Comparison of ENCODE assay signal across 8 cellular contexts in the genomic region with DNA sequence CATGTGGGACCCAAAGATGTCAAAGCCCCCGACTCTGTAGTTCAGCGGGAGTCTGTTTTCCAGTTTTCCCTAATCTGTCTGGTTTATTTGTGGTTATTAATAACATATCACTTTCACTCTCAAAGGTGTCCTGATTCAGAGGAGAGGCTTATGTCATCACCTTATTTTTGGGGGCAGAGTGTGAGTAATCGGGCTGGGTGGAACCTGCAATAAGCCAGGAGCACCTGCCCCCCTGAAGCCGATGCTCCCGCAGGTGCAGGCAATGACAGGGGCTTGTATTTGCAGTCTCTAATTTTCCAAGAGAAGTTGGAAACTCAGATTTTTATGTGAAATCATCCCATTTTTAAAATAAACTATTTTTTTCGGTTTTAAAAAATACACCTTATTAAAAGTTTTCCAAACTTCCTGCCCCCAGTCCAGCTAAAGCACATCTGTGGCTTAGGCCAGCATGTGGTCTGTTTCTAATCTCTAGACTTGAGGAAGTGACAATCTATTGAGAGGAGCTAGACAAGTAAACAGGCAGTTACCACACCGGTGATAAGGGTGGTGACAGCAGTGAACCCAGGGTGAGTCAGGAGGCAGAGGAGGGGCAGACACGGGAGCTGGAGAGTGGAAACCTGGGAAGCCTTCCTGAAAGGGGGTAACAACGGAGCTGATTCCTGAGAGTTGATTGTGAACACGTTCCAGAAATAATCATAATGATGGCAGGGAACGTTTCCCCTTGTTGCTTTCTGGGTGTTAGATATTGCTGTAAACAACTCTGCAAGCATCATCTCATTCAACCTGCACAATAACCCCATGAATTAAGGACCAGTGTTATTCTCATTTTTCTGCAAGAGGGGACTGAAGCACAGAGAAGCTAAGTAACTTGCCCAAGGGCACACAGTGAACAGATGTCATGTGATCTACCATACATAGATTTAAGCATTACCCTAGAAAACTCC. TPM values are rescaled to one million over a fixed set of nuclear protein-coding genes. Genes with fewer than 3 reads are reported as not detected.
DNase-seq lines count a peak whose midpoint lies in the region; ATAC-seq, FAIRE-seq and TF ChIP-seq lines count a peak whose summit lies in the region.

No MANE protein-coding gene starts in this region.

- H3K9me3 Mint-ChIP-seq in activated naive CD4-positive, alpha-beta T cell treated with anti-CD3 and anti-CD28 coated beads, Interleukin-2, amount 50 U/mL, for 24 hours = no peaks in the 10 kb centered on the region

- no peak overlapping the region for H3K4me3 Mint-ChIP-seq in activated naive CD4-positive, alpha-beta T cell treated with anti-CD3 and anti-CD28 coated beads, Interleukin-2, amount 50 U/mL, for 24 hours

- peak; percentile 75 for ATAC-seq in GM18858 (IDR thresholded peaks at IDR 0.05; ENCODE audit: unreplicated experiment)
- ATAC-seq in HG02642 (IDR thresholded peaks at IDR 0.05; ENCODE audit: poor library complexity, unreplicated experiment) = peak; percentile 49
- peak; percentile 90 for ATAC-seq in HepG2

- TF ChIP-seq EP300 in HepG2 (IDR thresholded peaks at IDR 0.05; ENCODE audit: low read depth in 2 of 2, low read length in 2 of 2) = peak in 1 of 2 experiments; percentile 79; a peak in 2 of 4 replicates
- TF ChIP-seq EP300 in HepG2 (CRISPR knock-in tag; IDR thresholded peaks at IDR 0.05; ENCODE audit: borderline replicate concordance) = peak; percentile 76

- H3K27ac ChIP-seq in HepG2 (ENCODE audit: extremely low read length, insufficient read depth, low read length) = no peak overlapping the region

- BruUV-seq in HepG2 (replicated peaks; lab: Mats Ljungman, UMichigan) = no TSS peak

- H2AFZ ChIP-seq in HepG2 (ENCODE audit: low read length) = no peak overlapping the region

- no peaks in the 10 kb centered on the region for H4K20me1 ChIP-seq in HepG2 (ENCODE audit: insufficient read depth, low read length)

- no peaks in the 10 kb centered on the region for H3K36me3 ChIP-seq in HepG2 (replicated peaks in 1 of 2; ENCODE audit: control insufficient read depth in 1 of 2, insufficient read depth in 2 of 2, low read length in 2 of 2)

- no peak overlapping the region for H3K9ac ChIP-seq in HepG2 (ENCODE audit: insufficient read depth, low read depth, low read length)

- POLR2A ChIA-PET in HepG2 (lab: Yijun Ruan, JAX) = interaction anchor here (0.7 to 1.2 kb wide), 4 partner anchors 22 to 38 kb away, joined by 3 to 6 read pairs (median 4); a partner anchor contains a TSS

- peak overlapping the region; percentile 49 for H3K4me2 ChIP-seq in HepG2 (ENCODE audit: low read depth, low read length)

- peaks cover 75% of the 10 kb centered on the region for H3K4me1 ChIP-seq in HepG2 (ENCODE audit: insufficient read depth, low read length)

- peak overlapping the region; percentile 65 for H3K27ac Mint-ChIP-seq in activated naive CD4-positive, alpha-beta T cell treated with anti-CD3 and anti-CD28 coated beads, Interleukin-2, amount 50 U/mL, for 24 hours

- no peak for TF ChIP-seq RAD21 in HepG2 (CRISPR knock-in tag; IDR thresholded peaks at IDR 0.05)

- H3K4me3 ChIP-seq in HepG2 (replicated peaks in 1 of 3; ENCODE audit: insufficient read depth in 1 of 3, low read depth in 2 of 3, low read length in 3 of 3) = no peak overlapping the region

- H3K79me2 ChIP-seq in HepG2 (ENCODE audit: insufficient read depth, low read length) = no peaks in the 10 kb centered on the region

- CTCF ChIA-PET in HepG2 (lab: Yijun Ruan, JAX; ENCODE audit: low intra/inter-chr PET ratio, low total read pairs) = no interaction called here

- no peak for TF ChIP-seq POLR2A in HepG2 (IDR thresholded peaks at IDR 0.05; ENCODE audit: insufficient read depth in 1 of 2, low read depth in 2 of 2, low read length in 2 of 2)

- H3K27me3 ChIP-seq in HepG2 (ENCODE audit: control insufficient read depth in 1 of 2, insufficient read depth in 2 of 2, low read length in 2 of 2) = peaks cover 0 to 10% of the 10 kb centered on the region in 2 experiments; a peak in 2 of 5 replicates

- in situ Hi-C loops in HepG2 (cut with HindIII; ENCODE audit: extremely low pct_ligation_motif_present, low pct_unique_long_range_greater_than_20kb) = no loop called here

- intact Hi-C loops in HepG2 (cut with micrococcal nuclease; ENCODE audit: unreplicated experiment) = no loop called here

- peak; percentile 77 for FAIRE-seq in HepG2 (lab: Jason Lieb, UNC)

- WGBS in HepG2 (ENCODE audit: low lambda C conversion rate) = 14% methylated on average over 11 of the region's 11 CpGs

- DNase-seq in NCI-H510A (lab: John Stamatoyannopoulos, UW) = peak; percentile 22
- peak; percentile 86 for DNase-seq in HepG2 (ENCODE audit: low spot score)
- DNase-seq in middle frontal gyrus (ENCODE audit: extremely low spot score, low spot score) = no peak
- DNase-seq in NCI-H2107 (lab: John Stamatoyannopoulos, UW) = no peak
- DNase-seq in NCI-H748 treated with DMSO at 0.1 percent for 48 hours (lab: John Stamatoyannopoulos, UW) = no peak

- no peaks in the 10 kb centered on the region for H3K9me3 ChIP-seq in HepG2 (ENCODE audit: low read length)

- H3K36me3 Mint-ChIP-seq in activated naive CD4-positive, alpha-beta T cell treated with anti-CD3 and anti-CD28 coated beads, Interleukin-2, amount 50 U/mL, for 24 hours = peaks cover 1% of the 10 kb centered on the region

- TF ChIP-seq CTCF in HepG2 (CRISPR knock-in tag; IDR thresholded peaks at IDR 0.05) = no peak

- H3K4me1 Mint-ChIP-seq in activated naive CD4-positive, alpha-beta T cell treated with anti-CD3 and anti-CD28 coated beads, Interleukin-2, amount 50 U/mL, for 24 hours = peaks cover 67% of the 10 kb centered on the region

- H3K27me3 Mint-ChIP-seq in activated naive CD4-positive, alpha-beta T cell treated with anti-CD3 and anti-CD28 coated beads, Interleukin-2, amount 50 U/mL, for 24 hours = peaks cover 1% of the 10 kb centered on the region

TF ChIP-seq in HepG2, 621 proteins besides CTCF, POLR2A, EP300 and RAD21 (continues in another document):
- TF ChIP-seq SOX6 (IDR thresholded peaks at IDR 0.05) (no peak), SOX6 (CRISPR knock-in tag; IDR thresholded peaks at IDR 0.05) (peak; percentile 65; the same call in 1 of the 2 replicates), KAT8 (CRISPR knock-in tag; IDR thresholded peaks at IDR 0.05) (peak; percentile 52; the same call in 1 of the 2 replicates), NR3C1 (CRISPR knock-in tag; IDR thresholded peaks at IDR 0.05) (no peak), ZNF331 (CRISPR knock-in tag; IDR thresholded peaks at IDR 0.05) (peak; percentile 40; the same call in 1 of the 2 replicates), ZNF292 (CRISPR knock-in tag; IDR thresholded peaks at IDR 0.05; ENCODE audit: borderline replicate concordance, low read depth) (peak; percentile 74; the same call in 1 of the 2 replicates), ZNF570 (CRISPR knock-in tag; IDR thresholded peaks at IDR 0.05; ENCODE audit: borderline replicate concordance) (no peak), KLF11 (CRISPR knock-in tag; IDR thresholded peaks at IDR 0.05) (0 out of 2 replicates have a peak, but pooled peaks have one; percentile 56), ZFP36 (IDR thresholded peaks at IDR 0.05; ENCODE audit: borderline replicate concordance, low read depth, low read length, partially characterized antibody) (peak; percentile 42), GATA4 (IDR thresholded peaks at IDR 0.05; ENCODE audit: borderline replicate concordance, low read depth) (peak; percentile 89; the same call in 1 of the 2 replicates), ZNF607 (CRISPR knock-in tag; IDR thresholded peaks at IDR 0.05; ENCODE audit: borderline replicate concordance) (no peak)
- TF ChIP-seq, protein P1, sequence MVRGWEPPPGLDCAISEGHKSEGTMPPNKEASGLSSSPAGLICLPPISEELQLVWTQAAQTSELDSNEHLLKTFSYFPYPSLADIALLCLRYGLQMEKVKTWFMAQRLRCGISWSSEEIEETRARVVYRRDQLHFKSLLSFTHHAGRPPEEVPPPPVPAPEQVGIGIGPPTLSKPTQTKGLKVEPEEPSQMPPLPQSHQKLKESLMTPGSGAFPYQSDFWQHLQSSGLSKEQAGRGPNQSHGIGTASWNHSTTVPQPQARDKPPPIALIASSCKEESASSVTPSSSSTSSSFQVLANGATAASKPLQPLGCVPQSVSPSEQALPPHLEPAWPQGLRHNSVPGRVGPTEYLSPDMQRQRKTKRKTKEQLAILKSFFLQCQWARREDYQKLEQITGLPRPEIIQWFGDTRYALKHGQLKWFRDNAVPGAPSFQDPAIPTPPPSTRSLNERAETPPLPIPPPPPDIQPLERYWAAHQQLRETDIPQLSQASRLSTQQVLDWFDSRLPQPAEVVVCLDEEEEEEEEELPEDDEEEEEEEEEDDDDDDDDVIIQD (CRISPR knock-in tag; IDR thresholded peaks at IDR 0.05; ENCODE audit: low read depth) = peak; percentile 66; the same call in 1 of the 2 replicates
- TF ChIP-seq, protein P2, sequence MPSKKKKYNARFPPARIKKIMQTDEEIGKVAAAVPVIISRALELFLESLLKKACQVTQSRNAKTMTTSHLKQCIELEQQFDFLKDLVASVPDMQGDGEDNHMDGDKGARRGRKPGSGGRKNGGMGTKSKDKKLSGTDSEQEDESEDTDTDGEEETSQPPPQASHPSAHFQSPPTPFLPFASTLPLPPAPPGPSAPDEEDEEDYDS (CRISPR knock-in tag; IDR thresholded peaks at IDR 0.05) = peak; percentile 65; the same call in 1 of the 2 replicates

RNA-seq across cellular contexts. Expression of a gene that starts 37.3 kb away (rescaled TPM):
- total RNA-seq in HepG2 (2016; rRNA removed; fragmentation: Illumina TruSeq; extraction: Trizol) = 1.8 and 2.6 TPM in 2 replicates
- 0.44 and 0.61 TPM in 2 replicates for total RNA-seq in HepG2 (2016; cell fraction: cytosol; rRNA removed; fragmentation: Illumina TruSeq; extraction: Trizol; ENCODE audit: low read depth)
- 2.3 and 2.7 TPM in 2 replicates for total RNA-seq in HepG2 (2016; cell fraction: insoluble cytoplasmic fraction; rRNA removed; fragmentation: Illumina TruSeq; extraction: Trizol)
- total RNA-seq in HepG2 (2016; cell fraction: membrane; rRNA removed; fragmentation: Illumina TruSeq; extraction: Trizol) = 1.5 TPM in 2 replicates
- 3.0 and 4.3 TPM in 2 replicates for total RNA-seq in HepG2 (2016; cell fraction: nucleus; rRNA removed; fragmentation: Illumina TruSeq; extraction: Trizol)
- polyA plus RNA-seq in HepG2 (2011; rRNA removed) = 51.0 and 60.0 TPM in 2 replicates
- polyA plus RNA-seq in HepG2 (2011; cell fraction: cytosol; rRNA removed) = 29.3 and 36.0 TPM in 2 replicates
- polyA plus RNA-seq in HepG2 (2011; cell fraction: nucleus; rRNA removed) = 35.5 and 51.8 TPM in 2 replicates
- 145 and 159 TPM in 2 replicates for polyA plus RNA-seq in HepG2 (2012)
- 0.21 and 0.42 TPM in 2 replicates for polyA plus RNA-seq in HepG2 (2016; cell fraction: cytosol; fragmentation: Illumina TruSeq; extraction: Trizol; ENCODE audit: low read depth)
- polyA plus RNA-seq in HepG2 (2016; cell fraction: insoluble cytoplasmic fraction; fragmentation: Illumina TruSeq; extraction: Trizol; ENCODE audit: low read depth) = 3.5 and 4.1 TPM in 2 replicates
- 0.93 and 1.1 TPM in 2 replicates for polyA plus RNA-seq in HepG2 (2016; cell fraction: membrane; fragmentation: Illumina TruSeq; extraction: Trizol; ENCODE audit: low read depth)
- polyA plus RNA-seq in HepG2 (2016; cell fraction: nucleus; fragmentation: Illumina TruSeq; extraction: Trizol; ENCODE audit: insufficient read depth, low read depth) = 5.9 and 7.0 TPM in 2 replicates
- polyA minus RNA-seq in HepG2 (2011; rRNA and poly(A)+ RNA removed; ENCODE audit: low replicate concordance) = 17.6 and 68.5 TPM in 2 replicates
- 59.1 and 63.2 TPM in 2 replicates for polyA minus RNA-seq in HepG2 (2011; cell fraction: cytosol; rRNA and poly(A)+ RNA removed)
- polyA minus RNA-seq in HepG2 (2011; cell fraction: nucleus; rRNA and poly(A)+ RNA removed) = 23.0 and 31.6 TPM in 2 replicates

Comparison
In these comparisons a context has a peak if more than half of its experiments do, and no peak if none do; other contexts are left out.
1. DNase-seq: peak in NCI-H510A (single experiment) and HepG2 (single experiment); none in middle frontal gyrus (single experiment), NCI-H2107 (single experiment) and NCI-H748 treated with DMSO at 0.1 percent for 48 hours (single experiment).
2. Peak in every context shown above with its lines, with median percentiles within 50 percentile points of each other: ATAC-seq.